ENCODE assay signal across 22 cellular contexts in genomic region chr1:22613951-22614350, GRCh38. TPM values are rescaled to one million over a fixed set of nuclear protein-coding genes. Genes with fewer than 3 reads are reported as not detected.
DNase-seq lines count a peak whose midpoint lies in the region; ATAC-seq and TF ChIP-seq lines count a peak whose summit lies in the region.
"Had no signal": no experiment of that assay in that cellular context is flagged by ENCODE, and none has a peak within 500 bp of the region (broad histone marks: within the 10 kb centered on the region; RNA-seq: fewer than 3 reads in every experiment).

No MANE protein-coding gene starts in this region.

- TF ChIP-seq CTCF in NB4 (IDR thresholded peaks at IDR 0.05; ENCODE audit: low read depth, low read length) (no peak), lower lobe of right lung (IDR thresholded peaks at IDR 0.05) (no peak)

- DNase-seq in NCI-H1436 (lab: John Stamatoyannopoulos, UW) (peak; percentile 27), NCI-H1436 treated with DMSO at 0.1 percent for 48 hours (lab: John Stamatoyannopoulos, UW) (no peak), NB4 (ENCODE audit: low read depth) (peak; percentile 35), NCI-H82 treated with DMSO at 0.1 percent for 48 hours (lab: John Stamatoyannopoulos, UW; ENCODE audit: unreplicated experiment) (peak; percentile 70), lower lobe of right lung (peak; percentile 24)
- DNase-seq: Calu3; CD8-positive, alpha-beta memory T cell; DND-41; H9; KG1; NCI-H1092 treated with DMSO at 0.1 percent for 48 hours; NCI-H2029 treated with DMSO at 0.1 percent for 48 hours; SIG-M5; SK-N-SH had no signal

- H3K9me3 ChIP-seq in lower lobe of right lung, result no peaks in the 10 kb centered on the region
- H3K9me3 ChIP-seq: SK-N-SH had no signal

- H3K36me3 ChIP-seq in lower lobe of right lung, result no peaks in the 10 kb centered on the region

- no peak overlapping the region for H3K4me3 ChIP-seq in NB4 (ENCODE audit: low read depth, low read length)
- no peak overlapping the region for H3K4me3 ChIP-seq in lower lobe of right lung
- H3K4me3 ChIP-seq: GM12878 had no signal

- no peak for ATAC-seq in lower lobe of right lung
- ATAC-seq in HG03378 (IDR thresholded peaks at IDR 0.05; ENCODE audit: unreplicated experiment), result no peak
- no peak for ATAC-seq in GM18519 (IDR thresholded peaks at IDR 0.05; ENCODE audit: low FRiP score, unreplicated experiment)
- ATAC-seq: GM12878 had no signal

- intact Hi-C loops in lower lobe of right lung (cut with DNase I), result no loop called here

- peaks cover 40% of the 10 kb centered on the region for H3K27me3 ChIP-seq in lower lobe of right lung (ENCODE audit: low read depth)

- H3K27ac ChIP-seq in lower lobe of right lung, result no peak overlapping the region
- H3K27ac ChIP-seq: C4-2B had no signal

- no peaks in the 10 kb centered on the region for H3K4me1 ChIP-seq in lower lobe of right lung

- TF ChIP-seq POLR2A in NB4 (IDR thresholded peaks at IDR 0.05; ENCODE audit: extremely low read depth, insufficient read length), result no peak

RNA-seq across cellular contexts. Expression of gene C1QA, which starts 22.5 kb away (rescaled TPM):
- total RNA-seq in lower lobe of right lung, result 935 TPM
- total RNA-seq: A172; Calu3; H9; HT1080; NCI-H460; T-helper 2 cell treated with Interferon-gamma antibody and Interleukin-4, amounts not matched to agents 100 ng/mL and 5 ng/mL, for 36 hours had no signal

RNA-seq across cellular contexts. Expression of gene C1QC, which starts 29.5 kb away (rescaled TPM):
- total RNA-seq in lower lobe of right lung, result 800 TPM
- total RNA-seq: A172; Calu3; H9; HT1080; NCI-H460; T-helper 2 cell treated with Interferon-gamma antibody and Interleukin-4, amounts not matched to agents 100 ng/mL and 5 ng/mL, for 36 hours had no signal

RNA-seq across cellular contexts. Expression of gene C1QB, which starts 39.1 kb away (rescaled TPM):
- 1,524 TPM for total RNA-seq in lower lobe of right lung
- total RNA-seq: A172; Calu3; H9; HT1080; NCI-H460; T-helper 2 cell treated with Interferon-gamma antibody and Interleukin-4, amounts not matched to agents 100 ng/mL and 5 ng/mL, for 36 hours had no signal

RNA-seq across cellular contexts. Expression of gene EPHA8, which starts 50.7 kb away (rescaled TPM):
- not detected for total RNA-seq in lower lobe of right lung
- total RNA-seq: A172; Calu3; CD8-positive, alpha-beta memory T cell; GM12878; HT1080; T-helper 2 cell treated with Interferon-gamma antibody and Interleukin-4, amounts not matched to agents 100 ng/mL and 5 ng/mL, for 36 hours had no signal
